ENCODE assay signal across 10 cellular contexts in the genomic region with DNA sequence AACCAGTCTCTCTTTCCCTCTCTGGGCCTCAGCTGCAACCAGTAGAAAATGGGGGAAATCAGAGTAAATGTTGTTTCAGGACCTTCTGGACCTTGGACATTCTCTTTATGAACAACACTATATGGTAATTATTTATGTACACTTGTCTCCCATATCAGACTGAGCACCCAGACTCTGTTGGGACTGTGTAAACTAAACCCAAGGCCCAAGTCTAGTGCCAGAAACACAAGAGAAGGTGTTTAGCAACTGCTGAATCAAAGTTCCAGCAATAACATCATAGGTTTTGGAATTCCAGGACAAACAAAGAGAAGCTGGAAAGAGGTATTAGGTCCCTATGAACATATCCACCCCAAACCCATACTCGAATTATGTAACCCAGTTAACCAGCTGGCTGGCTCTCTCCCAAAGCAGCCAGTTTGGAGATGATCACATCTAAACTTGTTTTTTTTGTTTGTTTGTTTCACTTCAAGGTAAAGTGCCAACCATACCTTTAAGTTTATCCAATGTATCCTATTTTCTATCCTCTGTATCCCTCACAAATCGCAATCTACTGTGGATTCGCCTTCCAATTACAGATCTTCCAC. TPM values are rescaled to one million over a fixed set of nuclear protein-coding genes. Genes with fewer than 3 reads are reported as not detected.
A peak's percentile ranks its signal among the peaks of the same experiment; 100 is the strongest.
DNase-seq lines count a peak whose midpoint lies in the region; ATAC-seq and TF ChIP-seq lines count a peak whose summit lies in the region.
"Had no signal": no experiment of that assay in that cellular context is flagged by ENCODE, and none has a peak within 500 bp of the region (broad histone marks: within the 10 kb centered on the region; RNA-seq: fewer than 3 reads in every experiment).

No MANE protein-coding gene starts in this region.

- H3K27ac ChIP-seq in lower lobe of right lung = peak overlapping the region; percentile 95
- peak overlapping the region; percentile 84 to 90 (median 89) for H3K27ac ChIP-seq in thyroid gland

- H3K27ac Mint-ChIP-seq in activated naive CD4-positive, alpha-beta T cell treated with anti-CD3 and anti-CD28 coated beads, Interleukin-2, amount 10 ng/mL, durations not matched to agents 7 days and 5 days = peak overlapping the region; percentile 98
- peak overlapping the region; percentile 90 for H3K27ac Mint-ChIP-seq in activated naive CD8-positive, alpha-beta T cell treated with anti-CD3 and anti-CD28 coated beads for 36 hours

- intact Hi-C loops in lower lobe of right lung (cut with DNase I) (no loop called here), thyroid gland (cut with DNase I) (loop anchor here (10.0 kb wide), 1 partner anchor 83 kb away; no protein-coding TSS in a partner anchor)

- WGBS in thyroid gland, 2 donors = 75 to 81% methylated on average over 3 of the region's 3 CpGs

- H3K4me3 ChIP-seq in lower lobe of right lung (no peak overlapping the region), thyroid gland (replicated peaks in 1 of 3) (no peak overlapping the region)

- peaks cover 33% of the 10 kb centered on the region for H3K4me1 Mint-ChIP-seq in activated naive CD4-positive, alpha-beta T cell treated with anti-CD3 and anti-CD28 coated beads, Interleukin-2, amount 10 ng/mL, durations not matched to agents 7 days and 5 days
- peaks cover 20% of the 10 kb centered on the region for H3K4me1 Mint-ChIP-seq in activated naive CD8-positive, alpha-beta T cell treated with anti-CD3 and anti-CD28 coated beads for 36 hours

- TF ChIP-seq CTCF in lower lobe of right lung (IDR thresholded peaks at IDR 0.05) (no peak), thyroid gland (IDR thresholded peaks at IDR 0.05) (no peak)

- TF ChIP-seq POLR2A in thyroid gland (IDR thresholded peaks at IDR 0.05) = no peak

- H3K27me3 Mint-ChIP-seq in activated naive CD4-positive, alpha-beta T cell treated with anti-CD3 and anti-CD28 coated beads, Interleukin-2, amount 10 ng/mL, durations not matched to agents 7 days and 5 days = no peaks in the 10 kb centered on the region
- H3K27me3 Mint-ChIP-seq in activated naive CD8-positive, alpha-beta T cell treated with anti-CD3 and anti-CD28 coated beads for 36 hours = no peaks in the 10 kb centered on the region

- H3K4me1 ChIP-seq in lower lobe of right lung (peaks cover 39% of the 10 kb centered on the region), thyroid gland (peaks cover 32 to 37% of the 10 kb centered on the region in 2 donors)

- H3K4me3 Mint-ChIP-seq in activated naive CD4-positive, alpha-beta T cell treated with anti-CD3 and anti-CD28 coated beads, Interleukin-2, amount 10 ng/mL, durations not matched to agents 7 days and 5 days = peak overlapping the region; percentile 93
- no peak overlapping the region for H3K4me3 Mint-ChIP-seq in activated naive CD8-positive, alpha-beta T cell treated with anti-CD3 and anti-CD28 coated beads for 36 hours

- no peak for DNase-seq in activated naive CD4-positive, alpha-beta T cell treated with anti-CD3 and anti-CD28 coated beads, Interleukin-2, amount 10 ng/mL, durations not matched to agents 7 days and 5 days
- no peak for DNase-seq in activated naive CD4-positive, alpha-beta T cell treated with anti-CD3 and anti-CD28 coated beads, Interleukin-2, amount 50 U/mL, for 16 hours
- no peak for DNase-seq in activated naive CD8-positive, alpha-beta T cell treated with anti-CD3 and anti-CD28 coated beads for 36 hours
- DNase-seq in lower lobe of right lung (no peak), thyroid gland (no peak), OCI-M1 (lab: John Stamatoyannopoulos, UW) (no peak), NCI-H187 (lab: John Stamatoyannopoulos, UW) (no peak), NCI-H446 treated with DMSO at 0.1 percent for 48 hours (lab: John Stamatoyannopoulos, UW) (no peak)
- DNase-seq: NCI-H1092; stimulated activated naive CD4-positive, alpha-beta T cell had no signal

- no peaks in the 10 kb centered on the region for H3K27me3 ChIP-seq in lower lobe of right lung (ENCODE audit: low read depth)
- no peaks in the 10 kb centered on the region for H3K27me3 ChIP-seq in thyroid gland

- no peak for ATAC-seq in lower lobe of right lung

- H3K9me3 ChIP-seq in lower lobe of right lung (no peaks in the 10 kb centered on the region), thyroid gland (no peaks in the 10 kb centered on the region)

- H3K36me3 ChIP-seq in lower lobe of right lung (no peaks in the 10 kb centered on the region), thyroid gland (no peaks in the 10 kb centered on the region)

- H3K9me3 Mint-ChIP-seq in activated naive CD4-positive, alpha-beta T cell treated with anti-CD3 and anti-CD28 coated beads, Interleukin-2, amount 10 ng/mL, durations not matched to agents 7 days and 5 days = no peaks in the 10 kb centered on the region
- H3K9me3 Mint-ChIP-seq in activated naive CD8-positive, alpha-beta T cell treated with anti-CD3 and anti-CD28 coated beads for 36 hours = peaks cover 1% of the 10 kb centered on the region

- peaks cover 10% of the 10 kb centered on the region for H3K36me3 Mint-ChIP-seq in activated naive CD4-positive, alpha-beta T cell treated with anti-CD3 and anti-CD28 coated beads, Interleukin-2, amount 10 ng/mL, durations not matched to agents 7 days and 5 days
- H3K36me3 Mint-ChIP-seq in activated naive CD8-positive, alpha-beta T cell treated with anti-CD3 and anti-CD28 coated beads for 36 hours = peaks cover 8% of the 10 kb centered on the region

- CTCF ChIA-PET in activated naive CD4-positive, alpha-beta T cell treated with anti-CD3 and anti-CD28 coated beads, Interleukin-2, amount 10 ng/mL, durations not matched to agents 7 days and 5 days (lab: Charles Lee) = interaction anchor here (2.3 to 4.2 kb wide), 2 partner anchors 48 to 154 kb away, joined by 6 to 21 read pairs; no protein-coding TSS in a partner anchor

RNA-seq across cellular contexts. Expression of a gene that starts 1.9 kb away (rescaled TPM):
- 10 to 100 TPM; 37.0 to 40.2 TPM for total RNA-seq in activated naive CD8-positive, alpha-beta T cell treated with anti-CD3 and anti-CD28 coated beads for 36 hours
- total RNA-seq in lower lobe of right lung (48.9 TPM), thyroid gland (10 to 100 TPM; 36.9 to 61.4 (median 41.9) TPM)
